ENCODE assay signal across 9 cellular contexts in the genomic region with DNA sequence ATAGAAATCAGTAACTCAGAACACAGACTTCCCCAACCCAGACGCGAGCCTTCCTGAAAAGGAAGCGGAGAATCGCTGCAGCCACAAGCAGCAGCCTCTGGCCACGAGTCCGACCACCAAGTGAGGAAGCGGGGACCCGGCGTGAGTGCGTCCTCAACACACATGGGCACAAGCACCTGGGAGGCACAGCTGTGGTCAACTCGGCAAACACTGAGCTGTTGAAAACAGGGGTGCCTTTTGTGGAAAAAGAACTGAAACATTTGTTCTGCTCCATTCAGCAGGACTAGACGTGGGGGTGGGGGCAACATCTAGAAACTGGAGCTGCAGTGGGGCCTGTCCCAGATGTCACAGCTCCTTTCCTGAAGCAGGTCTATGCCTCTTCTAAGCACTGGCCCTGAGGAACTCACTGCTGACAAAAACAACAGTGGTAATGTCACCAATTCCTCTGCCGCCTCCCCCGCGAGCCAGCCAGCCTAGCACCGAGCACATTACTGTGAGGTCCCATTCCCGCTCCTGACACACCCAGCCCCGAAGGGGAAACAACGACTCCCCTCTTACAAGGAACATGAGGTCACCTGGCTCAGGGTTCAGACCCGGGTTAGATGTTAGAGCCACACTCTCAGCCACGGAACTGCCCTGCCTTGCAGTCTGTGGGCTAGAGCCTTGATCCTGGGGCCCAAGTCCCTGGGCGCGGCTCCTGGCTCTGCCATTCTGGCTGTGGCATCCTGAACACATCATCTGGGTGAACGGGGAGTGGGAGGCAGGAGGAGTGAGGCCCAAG. TPM values are rescaled to one million over a fixed set of nuclear protein-coding genes. Genes with fewer than 3 reads are reported as not detected.
DNase-seq lines count a peak whose midpoint lies in the region; ATAC-seq and TF ChIP-seq lines count a peak whose summit lies in the region.
"Had no signal": no experiment of that assay in that cellular context is flagged by ENCODE, and none has a peak within 500 bp of the region (broad histone marks: within the 10 kb centered on the region; RNA-seq: fewer than 3 reads in every experiment).

No MANE protein-coding gene starts in this region.

- TF ChIP-seq POLR2A in spleen (IDR thresholded peaks at IDR 0.05): no peak
- no peak for TF ChIP-seq POLR2A in esophagus muscularis mucosa (IDR thresholded peaks at IDR 0.05; ENCODE audit: low read depth)

- H3K4me3 ChIP-seq in spleen (peak overlapping the region in 1 of 8 donors; percentile 12), esophagus muscularis mucosa (no peak overlapping the region)

- H3K36me3 ChIP-seq in spleen (peaks cover 0 to 48% (median 10%) of the 10 kb centered on the region in 6 donors), esophagus muscularis mucosa (peaks cover 23 to 54% (median 37%) of the 10 kb centered on the region in 4 donors)

- intact Hi-C loops in spleen (cut with DNase I; ENCODE audit: low total_unique reads) (loop anchor here (10.0 kb wide), 2 partner anchors 57 to 223 kb away; no protein-coding TSS in a partner anchor), esophagus muscularis mucosa (cut with DNase I) (no loop called here)

- ATAC-seq in GM18861 (IDR thresholded peaks at IDR 0.05; ENCODE audit: unreplicated experiment): peak; percentile 41
- ATAC-seq in HG03095 (IDR thresholded peaks at IDR 0.05; ENCODE audit: unreplicated experiment): peak; percentile 50

- 33 to 62% (median 50%) methylated on average over 22 to 24 of the region's 24 CpGs for WGBS in spleen, 5 donors
- 77% methylated on average over 24 of the region's 24 CpGs for whole genome bisulfite sequencing in esophagus muscularis mucosa

- H3K27ac ChIP-seq in spleen: peak overlapping the region; percentile 15 to 94 (median 76)
- H3K27ac ChIP-seq in esophagus muscularis mucosa (replicated peaks in 1 of 4): no peak overlapping the region
- H3K27ac ChIP-seq: parathyroid adenoma had no signal

- H3K9me3 ChIP-seq in spleen: no peaks in the 10 kb centered on the region
- H3K9me3 ChIP-seq in esophagus muscularis mucosa: no peaks in the 10 kb centered on the region

- no peak for TF ChIP-seq CTCF in spleen (IDR thresholded peaks at IDR 0.05 in 8 of 11, conservative IDR thresholded peaks at IDR 0.05 in 3 of 11)
- no peak for TF ChIP-seq CTCF in esophagus muscularis mucosa (IDR thresholded peaks at IDR 0.05)

- TF ChIP-seq EP300 in esophagus muscularis mucosa (IDR thresholded peaks at IDR 0.05): no peak

- peak; percentile 62 for DNase-seq in activated T-cell treated with anti-CD3 and anti-CD28 coated beads, Interleukin-2, amount 50 U/mL, for 1 hour
- DNase-seq in spleen (peak; percentile 87), RKO (ENCODE audit: low spot score) (no peak), esophagus muscularis mucosa (ENCODE audit: extremely low spot score) (no peak), kidney tubule cell (ENCODE audit: low spot score) (no peak), NCI-H2029 treated with DMSO at 0.1 percent for 48 hours (lab: John Stamatoyannopoulos, UW) (no peak)

- H3K4me1 ChIP-seq in spleen (peaks cover 62 to 98% (median 84%) of the 10 kb centered on the region in 6 donors), esophagus muscularis mucosa (peaks cover 41 to 51% (median 48%) of the 10 kb centered on the region in 4 donors)

- no peaks in the 10 kb centered on the region for H3K27me3 ChIP-seq in spleen (replicated peaks in 1 of 7)
- no peaks in the 10 kb centered on the region for H3K27me3 ChIP-seq in esophagus muscularis mucosa

RNA-seq across cellular contexts. Expression of gene KDM8, which starts 28.9 kb away (rescaled TPM):
- total RNA-seq in spleen: 10 to 100 TPM in 3 of 7 donors, 1 to 10 TPM in 4; 8.3 to 14.7 (median 9.8) TPM
- polyA plus RNA-seq in spleen: 10 to 100 TPM in 1 of 3 donors, 1 to 10 TPM in 2; 5.2 to 10.6 (median 7.4) TPM
- 1 to 10 TPM; 2.5 to 7.1 (median 3.7) TPM for total RNA-seq in esophagus muscularis mucosa

RNA-seq across cellular contexts. Expression of gene NSMCE1, which starts 36.3 kb away (rescaled TPM):
- total RNA-seq in spleen (10 to 100 TPM; 18.4 to 41.4 (median 31.7) TPM), esophagus muscularis mucosa (10 to 100 TPM; 49.7 to 68.8 (median 64.0) TPM)
- polyA plus RNA-seq in spleen: 10 to 100 TPM; 37.9 to 79.0 (median 41.4) TPM

Comparison
In these comparisons a context has a peak if more than half of its experiments do, and no peak if none do; other contexts are left out.
1. DNase-seq: peak in activated T-cell treated with anti-CD3 and anti-CD28 coated beads, Interleukin-2, amount 50 U/mL, for 1 hour (single experiment) and spleen (single experiment); none in RKO (single experiment), esophagus muscularis mucosa (single experiment), kidney tubule cell (single experiment) and NCI-H2029 treated with DMSO at 0.1 percent for 48 hours (single experiment).
2. H3K27ac ChIP-seq: peak in spleen (8 of 8); none in esophagus muscularis mucosa (0 of 4).